In genomic region chr16:4604401-4604800, GRCh38 we compare ENCODE assay signal across 1 cellular context.
TF ChIP-seq lines count a peak whose summit lies in the region.

No MANE protein-coding gene starts in this region.

TF ChIP-seq in SK-N-SH treated with all-trans-retinoic acid at 6 μM for 48 hours, 23 proteins besides CTCF, POLR2A, EP300 and RAD21 (continued from another document):
- TF ChIP-seq, protein P1, sequence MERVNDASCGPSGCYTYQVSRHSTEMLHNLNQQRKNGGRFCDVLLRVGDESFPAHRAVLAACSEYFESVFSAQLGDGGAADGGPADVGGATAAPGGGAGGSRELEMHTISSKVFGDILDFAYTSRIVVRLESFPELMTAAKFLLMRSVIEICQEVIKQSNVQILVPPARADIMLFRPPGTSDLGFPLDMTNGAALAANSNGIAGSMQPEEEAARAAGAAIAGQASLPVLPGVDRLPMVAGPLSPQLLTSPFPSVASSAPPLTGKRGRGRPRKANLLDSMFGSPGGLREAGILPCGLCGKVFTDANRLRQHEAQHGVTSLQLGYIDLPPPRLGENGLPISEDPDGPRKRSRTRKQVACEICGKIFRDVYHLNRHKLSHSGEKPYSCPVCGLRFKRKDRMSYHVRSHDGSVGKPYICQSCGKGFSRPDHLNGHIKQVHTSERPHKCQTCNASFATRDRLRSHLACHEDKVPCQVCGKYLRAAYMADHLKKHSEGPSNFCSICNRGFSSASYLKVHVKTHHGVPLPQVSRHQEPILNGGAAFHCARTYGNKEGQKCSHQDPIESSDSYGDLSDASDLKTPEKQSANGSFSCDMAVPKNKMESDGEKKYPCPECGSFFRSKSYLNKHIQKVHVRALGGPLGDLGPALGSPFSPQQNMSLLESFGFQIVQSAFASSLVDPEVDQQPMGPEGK (CRISPR knock-in tag; IDR thresholded peaks at IDR 0.05; ENCODE audit: borderline replicate concordance) = no peak
- TF ChIP-seq ESRRG (CRISPR knock-in tag; IDR thresholded peaks at IDR 0.05) = no peak
- TF ChIP-seq ARNTL (CRISPR knock-in tag; IDR thresholded peaks at IDR 0.05; ENCODE audit: borderline replicate concordance, low read depth) = no peak
- no peak for TF ChIP-seq CSRNP3 (CRISPR knock-in tag; IDR thresholded peaks at IDR 0.05)
- no peak for TF ChIP-seq ISL1 (CRISPR knock-in tag; IDR thresholded peaks at IDR 0.05)
- TF ChIP-seq, protein P2, sequence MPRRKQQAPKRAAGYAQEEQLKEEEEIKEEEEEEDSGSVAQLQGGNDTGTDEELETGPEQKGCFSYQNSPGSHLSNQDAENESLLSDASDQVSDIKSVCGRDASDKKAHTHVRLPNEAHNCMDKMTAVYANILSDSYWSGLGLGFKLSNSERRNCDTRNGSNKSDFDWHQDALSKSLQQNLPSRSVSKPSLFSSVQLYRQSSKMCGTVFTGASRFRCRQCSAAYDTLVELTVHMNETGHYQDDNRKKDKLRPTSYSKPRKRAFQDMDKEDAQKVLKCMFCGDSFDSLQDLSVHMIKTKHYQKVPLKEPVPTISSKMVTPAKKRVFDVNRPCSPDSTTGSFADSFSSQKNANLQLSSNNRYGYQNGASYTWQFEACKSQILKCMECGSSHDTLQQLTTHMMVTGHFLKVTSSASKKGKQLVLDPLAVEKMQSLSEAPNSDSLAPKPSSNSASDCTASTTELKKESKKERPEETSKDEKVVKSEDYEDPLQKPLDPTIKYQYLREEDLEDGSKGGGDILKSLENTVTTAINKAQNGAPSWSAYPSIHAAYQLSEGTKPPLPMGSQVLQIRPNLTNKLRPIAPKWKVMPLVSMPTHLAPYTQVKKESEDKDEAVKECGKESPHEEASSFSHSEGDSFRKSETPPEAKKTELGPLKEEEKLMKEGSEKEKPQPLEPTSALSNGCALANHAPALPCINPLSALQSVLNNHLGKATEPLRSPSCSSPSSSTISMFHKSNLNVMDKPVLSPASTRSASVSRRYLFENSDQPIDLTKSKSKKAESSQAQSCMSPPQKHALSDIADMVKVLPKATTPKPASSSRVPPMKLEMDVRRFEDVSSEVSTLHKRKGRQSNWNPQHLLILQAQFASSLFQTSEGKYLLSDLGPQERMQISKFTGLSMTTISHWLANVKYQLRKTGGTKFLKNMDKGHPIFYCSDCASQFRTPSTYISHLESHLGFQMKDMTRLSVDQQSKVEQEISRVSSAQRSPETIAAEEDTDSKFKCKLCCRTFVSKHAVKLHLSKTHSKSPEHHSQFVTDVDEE (CRISPR knock-in tag; IDR thresholded peaks at IDR 0.05) = no peak
- no peak for TF ChIP-seq CSDC2 (CRISPR knock-in tag; IDR thresholded peaks at IDR 0.05)
- no peak for TF ChIP-seq ZNF70 (CRISPR knock-in tag; IDR thresholded peaks at IDR 0.05)
- no peak for TF ChIP-seq SNAI2 (CRISPR knock-in tag; IDR thresholded peaks at IDR 0.05)
- TF ChIP-seq TOX (CRISPR knock-in tag; IDR thresholded peaks at IDR 0.05; ENCODE audit: borderline replicate concordance) = no peak
